In genomic region chr12:26867084-26867483, GRCh38 we compare ENCODE assay signal across 10 cellular contexts. TPM values are rescaled to one million over a fixed set of nuclear protein-coding genes. Genes with fewer than 3 reads are reported as not detected.
DNase-seq lines count a peak whose midpoint lies in the region; ATAC-seq and TF ChIP-seq lines count a peak whose summit lies in the region.
"Had no signal": no experiment of that assay in that cellular context is flagged by ENCODE, and none has a peak within 500 bp of the region (broad histone marks: within the 10 kb centered on the region; RNA-seq: fewer than 3 reads in every experiment).

No MANE protein-coding gene starts in this region.

- H3K4me1 Mint-ChIP-seq in immature natural killer cell = peaks cover 18 to 34% of the 10 kb centered on the region in 2 donors

- no peaks in the 10 kb centered on the region for H3K36me3 ChIP-seq in right atrium auricular region
- H3K36me3 ChIP-seq: prostate gland had no signal

- no peak overlapping the region for H3K27ac ChIP-seq in right atrium auricular region
- H3K27ac ChIP-seq: prostate gland had no signal

- ATAC-seq in GM18873 (IDR thresholded peaks at IDR 0.05; ENCODE audit: low FRiP score, unreplicated experiment) (peak; percentile 78), GM21825 (IDR thresholded peaks at IDR 0.05; ENCODE audit: unreplicated experiment) (peak; percentile 74)

- H3K4me1 ChIP-seq in right atrium auricular region = peaks cover 0 to 17% of the 10 kb centered on the region in 2 donors
- H3K4me1 ChIP-seq: prostate gland had no signal

- no peaks in the 10 kb centered on the region for H3K9me3 ChIP-seq in right atrium auricular region
- H3K9me3 ChIP-seq: prostate gland had no signal

- H3K36me3 Mint-ChIP-seq in immature natural killer cell = no peaks in the 10 kb centered on the region

- H3K27me3 Mint-ChIP-seq in immature natural killer cell (ENCODE audit: low read depth in 3 of 3) = peaks cover 0 to 3% (median under 1%) of the 10 kb centered on the region in 3 donors

- H3K4me3 ChIP-seq in Jurkat, Clone E6-1 (ENCODE audit: low read length) = peak overlapping the region; percentile 11
- no peak overlapping the region for H3K4me3 ChIP-seq in right atrium auricular region
- H3K4me3 ChIP-seq: prostate gland had no signal

- peak; percentile 87 for DNase-seq in Jurkat, Clone E6-1 (ENCODE audit: low read depth, low spot score)
- peak; percentile 20 to 30 (median 20) for DNase-seq in immature natural killer cell
- no peak for DNase-seq in right atrium auricular region (ENCODE audit: low spot score)
- no peak for DNase-seq in NCI-H2227 (lab: John Stamatoyannopoulos, UW; ENCODE audit: unreplicated experiment)
- no peak for DNase-seq in NCI-H526 (lab: John Stamatoyannopoulos, UW)
- DNase-seq: activated CD4-positive, CD25-positive, alpha-beta regulatory T cell; caudate nucleus had no signal

- H3K4me3 Mint-ChIP-seq in immature natural killer cell = peak overlapping the region; percentile 9 to 63 (median 31)

- no peaks in the 10 kb centered on the region for H3K27me3 ChIP-seq in right atrium auricular region

- no peaks in the 10 kb centered on the region for H3K9me3 Mint-ChIP-seq in immature natural killer cell

- H3K27ac Mint-ChIP-seq in immature natural killer cell = peak overlapping the region; percentile 12 to 80 (median 45)

- no peak for TF ChIP-seq CTCF in right atrium auricular region (IDR thresholded peaks at IDR 0.05)

RNA-seq across cellular contexts. Expression of gene ITPR2, which starts 34.1 kb away (rescaled TPM):
- 8.5 TPM for polyA plus RNA-seq in Jurkat, Clone E6-1 (2012; ENCODE audit: insufficient read depth, insufficient read length)
- 10 to 100 TPM in 1 of 3 donors, 1 to 10 TPM in 2; 7.2 to 23.4 (median 7.4) TPM for polyA plus RNA-seq in immature natural killer cell
- total RNA-seq in right atrium auricular region = 10 to 100 TPM; 13.0 to 20.7 TPM

Comparison
In these comparisons a context has a peak if more than half of its experiments do, and no peak if none do; other contexts are left out.
1. DNase-seq: peak in Jurkat, Clone E6-1 (single experiment) and immature natural killer cell (3 of 3); none in right atrium auricular region (single experiment), NCI-H2227 (single experiment) and NCI-H526 (0 of 2).